In the genomic region with DNA sequence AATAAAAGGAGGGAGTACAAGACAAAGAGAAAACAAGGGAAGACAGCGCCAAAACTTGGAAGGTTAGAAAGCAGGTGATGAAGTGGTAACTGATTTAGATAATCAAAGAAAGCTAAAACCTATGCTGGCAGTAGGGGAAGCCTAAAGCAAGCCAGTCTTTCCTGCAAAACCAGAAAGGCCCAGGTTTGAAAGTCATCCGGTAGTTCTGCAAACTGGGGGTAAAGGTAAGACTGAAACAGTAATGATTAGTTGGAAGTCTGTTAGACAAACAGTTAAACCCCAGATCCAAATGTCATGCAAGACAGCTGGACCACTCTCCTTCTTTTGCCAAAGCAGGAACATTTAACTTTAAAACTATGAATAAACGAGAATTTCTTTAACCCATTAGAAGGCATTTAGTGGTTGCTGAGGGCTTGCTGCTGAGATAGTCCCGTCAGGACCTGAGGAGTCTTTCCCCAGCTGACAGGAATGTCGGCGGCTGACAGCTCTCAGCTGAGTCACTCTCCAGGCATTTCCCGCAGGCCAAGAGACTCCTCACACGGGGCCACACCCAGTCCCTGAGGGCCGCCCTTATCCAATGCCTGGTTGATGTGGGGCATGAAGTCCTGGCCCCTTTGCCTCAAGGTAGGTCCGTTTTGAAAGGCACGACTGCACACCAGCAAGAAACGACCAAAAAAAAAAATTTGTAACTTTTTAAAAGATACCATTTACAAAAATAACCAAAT, we compare ENCODE assay signal across 9 cellular contexts. TPM values are rescaled to one million over a fixed set of nuclear protein-coding genes. Genes with fewer than 3 reads are reported as not detected.
DNase-seq lines count a peak whose midpoint lies in the region; ATAC-seq, FAIRE-seq and TF ChIP-seq lines count a peak whose summit lies in the region.
"Had no signal": no experiment of that assay in that cellular context is flagged by ENCODE, and none has a peak within 500 bp of the region (broad histone marks: within the 10 kb centered on the region; RNA-seq: fewer than 3 reads in every experiment).

No MANE protein-coding gene starts in this region.

- FAIRE-seq in endothelial cell of umbilical vein (lab: Jason Lieb, UNC) = peak; percentile 98

- peak overlapping the region; percentile 67 for H3K4me2 ChIP-seq in endothelial cell of umbilical vein (ENCODE audit: insufficient read depth, low read length)

- BruUV-seq in endothelial cell of umbilical vein (replicated peaks; lab: Mats Ljungman, UMichigan) = no TSS peak

- H3K36me3 ChIP-seq in endothelial cell of umbilical vein (ENCODE audit: control insufficient read depth in 2 of 2, extremely low read depth in 1 of 2, insufficient read depth in 2 of 2, low read length in 2 of 2) (no peaks in the 10 kb centered on the region), mesodermal cell (ENCODE audit: control insufficient read depth, insufficient read depth, low read length) (no peaks in the 10 kb centered on the region)

- TF ChIP-seq CTCF in AG09319 (IDR thresholded peaks at IDR 0.05; ENCODE audit: low read depth, low read length) = no peak
- no peak for TF ChIP-seq CTCF in NB4 (IDR thresholded peaks at IDR 0.05; ENCODE audit: low read depth, low read length)
- no peak for TF ChIP-seq CTCF in endothelial cell of umbilical vein (IDR thresholded peaks at IDR 0.05; ENCODE audit: extremely low read depth in 1 of 2, insufficient read depth in 1 of 2, low read depth in 1 of 2, low read length in 2 of 2)
- no peak for TF ChIP-seq CTCF in GM20000 (IDR thresholded peaks at IDR 0.05; ENCODE audit: extremely low read depth, missing control alignments)

- CTCF ChIA-PET in endothelial cell of umbilical vein (lab: Charles Lee) = interaction anchor here (0.6 to 16.0 kb wide), 4 partner anchors 15 to 147 kb away, joined by 3 to 621 read pairs (median 3); no protein-coding TSS in a partner anchor

- H3K9ac ChIP-seq in endothelial cell of umbilical vein (replicated peaks; ENCODE audit: extremely low read depth, insufficient read depth, low read length) = no peak overlapping the region

- H3K4me3 ChIP-seq in NB4 (ENCODE audit: low read depth, low read length) = no peak overlapping the region
- no peak overlapping the region for H3K4me3 ChIP-seq in endothelial cell of umbilical vein (replicated peaks in 1 of 3; ENCODE audit: insufficient read depth in 1 of 3, low read depth in 1 of 3, low read length in 3 of 3)
- H3K4me3 ChIP-seq in mesodermal cell (ENCODE audit: extremely low read depth, insufficient read depth, low read length, poor library complexity, severe bottlenecking) = no peak overlapping the region
- H3K4me3 ChIP-seq: skin epidermis had no signal

- no peak for TF ChIP-seq POLR2A in NB4 (IDR thresholded peaks at IDR 0.05; ENCODE audit: extremely low read depth, insufficient read length)
- TF ChIP-seq POLR2A in endothelial cell of umbilical vein (IDR thresholded peaks at IDR 0.05; ENCODE audit: low read depth, low read length) = no peak

- H3K79me2 ChIP-seq in endothelial cell of umbilical vein (ENCODE audit: control insufficient read depth, insufficient read depth, low read length) = no peaks in the 10 kb centered on the region

- H3K9me1 ChIP-seq in endothelial cell of umbilical vein (replicated peaks; ENCODE audit: control insufficient read depth, extremely low read depth, insufficient read depth, low read length) = no peaks in the 10 kb centered on the region

- no peak for ATAC-seq in HG03045 (IDR thresholded peaks at IDR 0.05; ENCODE audit: unreplicated experiment)

- intact Hi-C loops in endothelial cell of umbilical vein (cut with micrococcal nuclease) = loop anchor here (1.0 to 2.0 kb wide), 3 partner anchors 96 to 216 kb away; a partner anchor contains a TSS

- POLR2A ChIA-PET in endothelial cell of umbilical vein (lab: Charles Lee) = no interaction called here

- no peaks in the 10 kb centered on the region for H3K27me3 ChIP-seq in endothelial cell of umbilical vein (ENCODE audit: control insufficient read depth in 2 of 2, insufficient read depth in 2 of 2, low read length in 2 of 2)

- DNase-seq in AG09319 (ENCODE audit: extremely low read depth, low read depth) (peak; percentile 38), NB4 (ENCODE audit: low read depth) (peak; percentile 8), endothelial cell of umbilical vein (ENCODE audit: low read depth, low spot score) (peak; percentile 66), NCI-H2227 (lab: John Stamatoyannopoulos, UW; ENCODE audit: unreplicated experiment) (no peak), NCI-H2196 treated with DMSO at 0.1 percent for 48 hours (lab: John Stamatoyannopoulos, UW; ENCODE audit: unreplicated experiment) (no peak), GM20000 (ENCODE audit: low spot score) (no peak)

- H2AFZ ChIP-seq in endothelial cell of umbilical vein (ENCODE audit: low read depth, low read length) = peak overlapping the region; percentile 4

- H3K4me1 ChIP-seq in endothelial cell of umbilical vein (ENCODE audit: control insufficient read depth, extremely low read depth, insufficient read depth, low read length) = peaks cover 15% of the 10 kb centered on the region
- peaks cover 34% of the 10 kb centered on the region for H3K4me1 ChIP-seq in mesodermal cell (ENCODE audit: control insufficient read depth, insufficient read depth, low read length, poor library complexity, severe bottlenecking)

- dilution Hi-C loops in endothelial cell of umbilical vein (cut with MboI; ENCODE audit: extremely low pct_ligation_motif_present, low sequenced_read_pairs) = no loop called here

- no peaks in the 10 kb centered on the region for H3K9me3 ChIP-seq in endothelial cell of umbilical vein (replicated peaks; ENCODE audit: control insufficient read depth, insufficient read depth, low read length)
- H3K9me3 ChIP-seq in mesodermal cell (ENCODE audit: control insufficient read depth, low read length) = no peaks in the 10 kb centered on the region

- H3K27ac ChIP-seq in endothelial cell of umbilical vein (ENCODE audit: insufficient read depth, low read depth, low read length) (peak overlapping the region; percentile 43), mesodermal cell (ENCODE audit: low read depth, low read length, severe bottlenecking) (peak overlapping the region; percentile 72)

- no peaks in the 10 kb centered on the region for H4K20me1 ChIP-seq in endothelial cell of umbilical vein (replicated peaks; ENCODE audit: control insufficient read depth, extremely low read depth, insufficient read depth, low read length)

- 20 to 27% methylated on average over 6 to 7 of the region's 12 CpGs for whole genome bisulfite sequencing in mesodermal cell (ENCODE audit: insufficient coverage in 2 of 2), 2 experiments

TF ChIP-seq in endothelial cell of umbilical vein, 7 proteins besides CTCF, POLR2A, EP300 and RAD21:
- peak; percentile 12 for TF ChIP-seq GATA2 (IDR thresholded peaks at IDR 0.05; ENCODE audit: insufficient read depth, insufficient read length, low read depth, low read length)
- TF ChIP-seq POLR2AphosphoS5 (IDR thresholded peaks at IDR 0.05; ENCODE audit: insufficient read depth, low read depth, low read length) = peak; percentile 83
- TF ChIP-seq EZH2 (IDR thresholded peaks at IDR 0.05; ENCODE audit: borderline replicate concordance, low read depth, low read length, severe bottlenecking) = no peak
- peak; percentile 72 for TF ChIP-seq JUN (IDR thresholded peaks at IDR 0.05; ENCODE audit: borderline replicate concordance, insufficient read depth, insufficient read length, low read depth)
- peak; percentile 91 for TF ChIP-seq FOS (IDR thresholded peaks at IDR 0.05; ENCODE audit: borderline replicate concordance, insufficient read depth, low read length)
- TF ChIP-seq, protein P1, sequence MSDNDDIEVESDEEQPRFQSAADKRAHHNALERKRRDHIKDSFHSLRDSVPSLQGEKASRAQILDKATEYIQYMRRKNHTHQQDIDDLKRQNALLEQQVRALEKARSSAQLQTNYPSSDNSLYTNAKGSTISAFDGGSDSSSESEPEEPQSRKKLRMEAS (IDR thresholded peaks at IDR 0.05; ENCODE audit: insufficient read depth, insufficient read length) = no peak
- TF ChIP-seq MYC (IDR thresholded peaks at IDR 0.05; ENCODE audit: low read depth, low read length) = no peak
TF ChIP-seq in endothelial cell of umbilical vein: peak in this region for 4.

RNA-seq across cellular contexts. Expression of a gene that starts 36.3 kb away (rescaled TPM):
- total RNA-seq in endothelial cell of umbilical vein = not detected in 2 replicates
- 0.03 and 0.07 TPM in 2 replicates for polyA plus RNA-seq in endothelial cell of umbilical vein
- polyA plus RNA-seq in endothelial cell of umbilical vein (2011; cell fraction: cytosol; rRNA removed) = 0.06 TPM in 1 of 2 replicates, not detected in the other
- polyA plus RNA-seq in endothelial cell of umbilical vein (2011; cell fraction: nucleus; rRNA removed) = 0.12 TPM in 1 of 2 replicates, not detected in the other
- 0.16 and 0.60 TPM in 2 replicates for polyA plus RNA-seq in endothelial cell of umbilical vein (2012)
- polyA minus RNA-seq in endothelial cell of umbilical vein = not detected in 2 replicates
- polyA minus RNA-seq in endothelial cell of umbilical vein (2011; cell fraction: cytosol; rRNA and poly(A)+ RNA removed) = not detected
- not detected in 2 replicates for polyA minus RNA-seq in endothelial cell of umbilical vein (2011; cell fraction: nucleus; rRNA and poly(A)+ RNA removed)
- polyA plus RNA-seq in mesodermal cell (2013, experiment 1 of 2) = 1.4 TPM
- 1.1 TPM for polyA plus RNA-seq in mesodermal cell (2013, experiment 2 of 2)

Comparison
In these comparisons a context has a peak if more than half of its experiments do, and no peak if none do; other contexts are left out.
1. DNase-seq: peak in AG09319 (single experiment), NB4 (single experiment) and endothelial cell of umbilical vein (single experiment); none in NCI-H2227 (single experiment), NCI-H2196 treated with DMSO at 0.1 percent for 48 hours (single experiment) and GM20000 (single experiment).